Comparison of ENCODE assay signal across 15 cellular contexts in the genomic region with DNA sequence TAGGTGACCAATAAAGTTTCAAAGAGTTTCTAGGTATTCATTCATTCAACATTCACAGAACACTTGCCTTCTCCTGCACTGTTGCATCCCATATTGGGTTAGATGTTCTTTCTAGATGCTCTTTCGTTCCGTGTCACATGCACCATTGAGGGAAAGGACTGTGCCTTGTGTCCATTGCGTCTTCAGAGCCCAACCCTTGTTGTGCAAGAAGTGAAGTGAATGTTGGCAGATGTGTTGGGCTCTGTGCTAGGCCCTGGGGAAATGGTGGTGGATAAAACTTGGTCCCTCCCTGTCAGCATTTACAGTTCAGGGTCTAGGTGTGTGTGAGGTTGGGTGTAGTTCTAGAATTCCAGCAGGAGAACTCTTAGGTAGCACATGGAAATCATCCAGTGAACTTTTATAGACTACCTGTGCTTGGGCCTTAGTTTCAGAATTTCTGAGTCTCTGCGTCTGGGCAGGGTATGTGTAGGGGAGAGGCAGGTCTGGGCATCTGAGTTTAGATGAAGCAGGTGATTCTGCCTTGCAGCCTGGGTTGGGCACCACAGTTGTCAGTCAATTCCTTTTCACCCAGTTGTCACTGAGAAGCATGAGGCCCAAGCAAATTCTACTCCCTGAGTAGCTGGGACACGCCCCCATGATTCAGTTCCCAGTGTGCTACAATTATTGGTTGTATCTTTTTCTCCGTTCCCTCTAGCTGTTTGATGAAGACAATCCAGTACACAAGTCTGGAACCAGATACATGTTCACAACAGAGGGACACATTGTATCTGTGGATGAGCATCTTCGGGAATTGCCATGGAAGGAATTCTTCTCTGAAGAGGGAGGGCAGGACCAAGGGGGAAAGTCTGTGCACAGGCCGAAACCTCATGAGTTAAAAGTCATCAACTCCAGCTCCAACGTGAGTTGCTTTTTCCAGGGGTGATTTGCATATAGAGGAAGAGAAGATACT. TPM values are rescaled to one million over a fixed set of nuclear protein-coding genes. Genes with fewer than 3 reads are reported as not detected.
A peak's percentile ranks its signal among the peaks of the same experiment; 100 is the strongest.
DNase-seq lines count a peak whose midpoint lies in the region; ATAC-seq and TF ChIP-seq lines count a peak whose summit lies in the region.
"Had no signal": no experiment of that assay in that cellular context is flagged by ENCODE, and none has a peak within 500 bp of the region (broad histone marks: within the 10 kb centered on the region; RNA-seq: fewer than 3 reads in every experiment).

No MANE protein-coding gene starts in this region.

- no peak for TF ChIP-seq CTCF in CD14-positive monocyte (IDR thresholded peaks at IDR 0.05)
- TF ChIP-seq CTCF in GM20000 (IDR thresholded peaks at IDR 0.05; ENCODE audit: extremely low read depth, missing control alignments), result no peak

- intact Hi-C loops in CD14-positive monocyte (cut with micrococcal nuclease), result no loop called here

- H3K4me1 Mint-ChIP-seq in CD14-positive monocyte, result no peaks in the 10 kb centered on the region
- peaks cover 6% of the 10 kb centered on the region for H3K4me1 Mint-ChIP-seq in activated naive CD8-positive, alpha-beta T cell (ENCODE audit: low read depth)

- ATAC-seq in left lobe of liver, result peak; percentile 19
- no peak for ATAC-seq in GM18520 (IDR thresholded peaks at IDR 0.05; ENCODE audit: unreplicated experiment)
- ATAC-seq in HG03139 (IDR thresholded peaks at IDR 0.05; ENCODE audit: unreplicated experiment), result no peak
- ATAC-seq: left ventricle myocardium superior, Panc1 had no signal

- DNase-seq in CD14-positive monocyte (ENCODE audit: low spot score) (no peak), ELF-1 (ENCODE audit: low read depth, low spot score) (peak; percentile 27), left lobe of liver (ENCODE audit: low spot score) (no peak), GM20000 (ENCODE audit: low spot score) (no peak)
- DNase-seq: activated CD4-positive, alpha-beta T cell treated with anti-CD3 and anti-CD28 coated beads, Interleukin-2, amount 50 U/mL, for 1 hour; erythroblast; left ventricle myocardium superior; NCI-H187 treated with DMSO at 0.1 percent for 48 hours; NCI-H510A treated with DMSO at 0.1 percent for 48 hours; stimulated activated CD8-positive, alpha-beta memory T cell treated with anti-CD3 and anti-CD28 coated beads, Interleukin-4, amount 100 ng/mL, for 48 hours; SW 1271 had no signal

- H3K36me3 Mint-ChIP-seq in CD14-positive monocyte, result peaks cover 92% of the 10 kb centered on the region in 2 donors
- peaks cover 21% of the 10 kb centered on the region for H3K36me3 Mint-ChIP-seq in activated naive CD8-positive, alpha-beta T cell

- H3K4me3 Mint-ChIP-seq in CD14-positive monocyte, result no peak overlapping the region
- no peak overlapping the region for H3K4me3 Mint-ChIP-seq in activated naive CD8-positive, alpha-beta T cell

- peak overlapping the region in 5 of 7 donors; percentile 28 to 62 (median 48) for H3K27ac Mint-ChIP-seq in CD14-positive monocyte
- peak overlapping the region; percentile 64 for H3K27ac Mint-ChIP-seq in activated naive CD8-positive, alpha-beta T cell

- H3K9me3 Mint-ChIP-seq in CD14-positive monocyte, result no peaks in the 10 kb centered on the region
- no peaks in the 10 kb centered on the region for H3K9me3 Mint-ChIP-seq in activated naive CD8-positive, alpha-beta T cell (ENCODE audit: low read depth)

- peaks cover 0 to 2% (median 0%) of the 10 kb centered on the region in 3 donors for H3K27me3 Mint-ChIP-seq in CD14-positive monocyte (ENCODE audit: low read depth in 3 of 3)
- H3K27me3 Mint-ChIP-seq in activated naive CD8-positive, alpha-beta T cell, result no peaks in the 10 kb centered on the region

RNA-seq across cellular contexts. Expression of a gene that starts 25.4 kb away (rescaled TPM):
- 10 to 100 TPM; 17.5 to 23.7 TPM for polyA plus RNA-seq in CD14-positive monocyte
- total RNA-seq in left lobe of liver, result 81.1 TPM
